10 cellular contexts compared by ENCODE assay signal in the genomic region with DNA sequence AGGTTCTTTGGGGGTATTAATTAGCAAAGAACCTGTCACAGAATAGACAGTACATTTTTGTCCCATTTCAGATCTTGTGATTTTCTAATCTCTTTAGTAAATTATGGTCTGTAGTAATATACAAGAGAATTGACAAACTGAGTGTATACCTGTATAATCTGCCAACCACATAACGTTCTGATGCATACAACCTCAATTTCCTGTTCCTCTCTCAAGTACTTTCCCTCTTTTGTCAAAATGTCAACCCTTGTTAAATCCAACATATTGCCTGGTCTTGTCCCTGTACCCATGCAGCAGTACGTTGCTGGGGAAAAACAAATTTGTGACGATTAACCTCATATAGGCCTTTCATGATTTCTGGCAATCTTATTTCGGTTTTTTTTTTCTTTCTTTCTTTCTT. TPM values are rescaled to one million over a fixed set of nuclear protein-coding genes. Genes with fewer than 3 reads are reported as not detected.
A peak's percentile ranks its signal among the peaks of the same experiment; 100 is the strongest.
DNase-seq lines count a peak whose midpoint lies in the region; ATAC-seq, FAIRE-seq and TF ChIP-seq lines count a peak whose summit lies in the region.
"Had no signal": no experiment of that assay in that cellular context is flagged by ENCODE, and none has a peak within 500 bp of the region (broad histone marks: within the 10 kb centered on the region; RNA-seq: fewer than 3 reads in every experiment).

No MANE protein-coding gene starts in this region.

- DNase-seq in GM12891 (ENCODE audit: insufficient read length, low spot score) (no peak), OCI-M1 (lab: John Stamatoyannopoulos, UW) (peak; percentile 48), endodermal cell (no peak), COLO668 (lab: John Stamatoyannopoulos, UW; ENCODE audit: unreplicated experiment) (no peak), frontal cortex (ENCODE audit: low spot score in 2 of 2) (no peak), G401 (ENCODE audit: low spot score) (no peak)
- DNase-seq: activated B cell treated with CpG ODN at 0.5 μM for 24 hours, NCI-H1694 had no signal

- H3K4me3 ChIP-seq in endodermal cell (ENCODE audit: low read length) (peak overlapping the region; percentile 89), parathyroid adenoma (ENCODE audit: low read depth, low read length) (peak overlapping the region; percentile 93)

- H3K27me3 Mint-ChIP-seq in endodermal cell (ENCODE audit: insufficient read depth), result peaks cover 28% of the 10 kb centered on the region
- H3K27me3 Mint-ChIP-seq: activated B cell treated with CpG ODN at 0.5 μM for 24 hours had no signal

- H3K27ac Mint-ChIP-seq in endodermal cell, result no peak overlapping the region
- H3K27ac Mint-ChIP-seq: activated B cell treated with CpG ODN at 0.5 μM for 24 hours had no signal

- H3K4me2 ChIP-seq in parathyroid adenoma (ENCODE audit: low read length), result peak overlapping the region; percentile 95

- H3K9me3 Mint-ChIP-seq in endodermal cell, result no peaks in the 10 kb centered on the region
- H3K9me3 Mint-ChIP-seq: activated B cell treated with CpG ODN at 0.5 μM for 24 hours had no signal

- H3K9ac ChIP-seq in endodermal cell (ENCODE audit: extremely low read depth, low read length, poor library complexity, severe bottlenecking) (no peak overlapping the region), parathyroid adenoma (no peak overlapping the region)

- no peak for TF ChIP-seq POLR2A in GM12891 (IDR thresholded peaks at IDR 0.05; ENCODE audit: low read depth, low read length)

- FAIRE-seq in GM12891 (lab: Jason Lieb, UNC) (peak; percentile 9), frontal cortex (lab: Jason Lieb, UNC) (no peak)

- 88 to 92% methylated on average over 4 of the region's 4 CpGs for WGBS in endodermal cell (ENCODE audit: insufficient coverage in 1 of 2, insufficient read length in 1 of 2), 2 experiments

- peaks cover 22% of the 10 kb centered on the region for H3K4me1 Mint-ChIP-seq in endodermal cell

- H2AFZ ChIP-seq in parathyroid adenoma, result no peak overlapping the region

- peak overlapping the region; percentile 96 for H3K4me3 Mint-ChIP-seq in endodermal cell
- H3K4me3 Mint-ChIP-seq: activated B cell treated with CpG ODN at 0.5 μM for 24 hours had no signal

- H3K4me1 ChIP-seq in endodermal cell (ENCODE audit: control insufficient read depth, insufficient read depth, low read length), result peaks cover 13% of the 10 kb centered on the region
- H3K4me1 ChIP-seq in parathyroid adenoma, result peaks cover 8% of the 10 kb centered on the region

- H3K27me3 ChIP-seq in endodermal cell (ENCODE audit: control insufficient read depth, insufficient read depth, low read length, poor library complexity, severe bottlenecking) (no peaks in the 10 kb centered on the region), parathyroid adenoma (ENCODE audit: control insufficient read depth, insufficient read depth, low read length) (no peaks in the 10 kb centered on the region)

- H3K36me3 ChIP-seq in endodermal cell (ENCODE audit: control insufficient read depth, insufficient read depth, low read length) (peaks cover 13% of the 10 kb centered on the region), parathyroid adenoma (ENCODE audit: control insufficient read depth, insufficient read depth, low read length) (no peaks in the 10 kb centered on the region)

- TF ChIP-seq CTCF in endodermal cell (conservative IDR thresholded peaks at IDR 0.05), result no peak
- TF ChIP-seq CTCF in parathyroid adenoma (IDR thresholded peaks at IDR 0.05), result no peak

- no peak for ATAC-seq in HG03520 (IDR thresholded peaks at IDR 0.05; ENCODE audit: unreplicated experiment)

- H3K27ac ChIP-seq in endodermal cell (ENCODE audit: low read depth, low read length), result no peak overlapping the region
- H3K27ac ChIP-seq in parathyroid adenoma, result no peak overlapping the region

- no peaks in the 10 kb centered on the region for H3K36me3 Mint-ChIP-seq in endodermal cell (ENCODE audit: low read depth)

- H3K9me3 ChIP-seq in endodermal cell (ENCODE audit: control insufficient read depth, low read length) (no peaks in the 10 kb centered on the region), parathyroid adenoma (ENCODE audit: control insufficient read depth, low read length) (no peaks in the 10 kb centered on the region)

- H3K79me2 ChIP-seq in parathyroid adenoma, result peaks cover 3% of the 10 kb centered on the region

- in situ Hi-C loops in G401 (cut with HindIII; ENCODE audit: low sequenced_read_pairs), result no loop called here

TF ChIP-seq in GM12891, 5 proteins besides CTCF, POLR2A, EP300 and RAD21:
- peak; percentile 54 for TF ChIP-seq SPI1 (IDR thresholded peaks at IDR 0.05; ENCODE audit: low read depth, low read length)
- no peak for TF ChIP-seq POLR2AphosphoS5 (IDR thresholded peaks at IDR 0.05; ENCODE audit: low read depth, low read length)
- no peak for TF ChIP-seq TAF1 (IDR thresholded peaks at IDR 0.05; ENCODE audit: low read depth, low read length)
TF ChIP-seq in GM12891: peak in this region for 1.

RNA-seq across cellular contexts. Expression of gene ARV1, which starts 1.1 kb away (rescaled TPM):
- polyA plus RNA-seq in GM12891 (2012; ENCODE audit: low read depth, missing spikeins), result 21.6 TPM
- 10 to 100 TPM in 1 of 2 donors, 1 to 10 TPM in 1; 8.4 to 12.5 TPM for total RNA-seq in endodermal cell
- 24.5 TPM for polyA plus RNA-seq in endodermal cell (2013, experiment 1 of 2)
- 21.3 TPM for polyA plus RNA-seq in endodermal cell (2013, experiment 2 of 2)
- 21.2 TPM for total RNA-seq in frontal cortex
- total RNA-seq in G401 (2014; rRNA removed; shearing (Covaris generic)), result 12.2 and 13.5 TPM in 2 replicates

RNA-seq across cellular contexts. Expression of gene TTC13, which starts 1.3 kb away (rescaled TPM):
- polyA plus RNA-seq in GM12891 (2012; ENCODE audit: low read depth, missing spikeins), result 8.9 TPM
- total RNA-seq in endodermal cell (10 to 100 TPM; 12.4 to 14.5 TPM), frontal cortex (64.8 TPM)
- 18.5 TPM for polyA plus RNA-seq in endodermal cell (2013, experiment 1 of 2)
- polyA plus RNA-seq in endodermal cell (2013, experiment 2 of 2), result 19.7 TPM
- 3.5 and 14.8 TPM in 2 replicates for total RNA-seq in G401 (2014; rRNA removed; shearing (Covaris generic))
